8 cellular contexts compared by ENCODE assay signal in the genomic region with DNA sequence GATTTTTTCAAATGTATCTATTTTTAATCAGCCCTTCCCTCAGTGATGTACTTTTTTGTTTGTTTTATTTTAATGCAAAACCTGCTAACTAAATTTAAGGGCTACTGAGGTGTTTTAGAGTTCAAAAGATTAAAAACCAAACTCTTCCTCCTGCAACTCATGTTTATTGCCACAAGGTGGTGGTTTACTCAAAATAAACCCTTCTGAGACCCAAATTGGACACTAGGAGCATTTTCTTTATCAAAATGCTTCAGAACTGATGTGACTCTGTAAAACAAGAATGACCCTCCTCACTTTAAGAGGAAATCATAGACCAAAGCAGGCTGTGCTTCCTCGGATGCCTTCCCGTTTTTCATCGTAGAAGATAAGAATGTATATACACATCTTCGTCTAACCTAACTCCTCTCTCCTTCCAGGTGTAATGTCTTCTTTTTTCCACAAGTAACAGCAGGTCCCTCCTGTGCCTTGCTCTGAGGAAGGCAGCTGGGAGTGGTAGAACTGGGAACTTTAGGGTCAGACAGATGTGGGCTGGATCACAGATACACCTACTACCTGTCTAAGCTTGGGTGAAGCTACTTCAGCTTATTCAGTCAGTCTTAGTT. TPM values are rescaled to one million over a fixed set of nuclear protein-coding genes. Genes with fewer than 3 reads are reported as not detected.
DNase-seq lines count a peak whose midpoint lies in the region; ATAC-seq and FAIRE-seq lines count a peak whose summit lies in the region.

No MANE protein-coding gene starts in this region.

- ATAC-seq in HG03280 (IDR thresholded peaks at IDR 0.05; ENCODE audit: unreplicated experiment) (no peak), GM21723 (IDR thresholded peaks at IDR 0.05; ENCODE audit: unreplicated experiment) (no peak)

- no peak overlapping the region for H3K4me3 ChIP-seq in adipocyte (ENCODE audit: low read length)

- FAIRE-seq in HTR-8/SVneo (lab: Jason Lieb, UNC) = no peak

- H3K27me3 ChIP-seq in adipocyte (replicated peaks; ENCODE audit: control insufficient read depth, insufficient read depth, low read length) = peaks cover 6% of the 10 kb centered on the region

- H3K4me1 ChIP-seq in adipocyte (ENCODE audit: control insufficient read depth, insufficient read depth, low read length) = peaks cover 14% of the 10 kb centered on the region

- no peaks in the 10 kb centered on the region for H3K9me3 ChIP-seq in adipocyte (ENCODE audit: control insufficient read depth, low read length)

- no peaks in the 10 kb centered on the region for H3K36me3 ChIP-seq in adipocyte (ENCODE audit: control insufficient read depth, insufficient read depth, low read length, severe bottlenecking)

- DNase-seq in COLO829 (ENCODE audit: low spot score) = peak; percentile 81
- DNase-seq in HT-29 (ENCODE audit: low spot score) = peak; percentile 46
- DNase-seq in adipocyte (ENCODE audit: low read depth) = peak; percentile 78
- DNase-seq in kidney glomerular epithelial cell (lab: John Stamatoyannopoulos, UW) = peak; percentile 53
- DNase-seq in NK-92 treated with Interleukin-12 subunit alpha and Interleukin-12 subunit beta, amount 100 ng/mL, for 24 hours (lab: John Stamatoyannopoulos, UW) = no peak
- DNase-seq in HTR-8/SVneo (ENCODE audit: insufficient read length, low spot score) = no peak

- no peak overlapping the region for H3K9ac ChIP-seq in adipocyte (ENCODE audit: low read length)

RNA-seq across cellular contexts. Expression of a gene that starts 2.9 kb away (rescaled TPM):
- 0.21 TPM in 1 of 2 replicates, not detected in the other for total RNA-seq in HT-29 (2014; rRNA removed; shearing (Covaris generic))

RNA-seq across cellular contexts. Expression of a gene that starts 15.8 kb away (rescaled TPM):
- total RNA-seq in HT-29 (2014; rRNA removed; shearing (Covaris generic)) = 1.3 and 2.9 TPM in 2 replicates

Comparison
In these comparisons a context has a peak if more than half of its experiments do, and no peak if none do; other contexts are left out.
1. DNase-seq: peak in COLO829 (single experiment), HT-29 (single experiment), adipocyte (single experiment) and kidney glomerular epithelial cell (single experiment); none in NK-92 treated with Interleukin-12 subunit alpha and Interleukin-12 subunit beta, amount 100 ng/mL, for 24 hours (single experiment) and HTR-8/SVneo (single experiment).